ENCODE assay signal across 9 cellular contexts in genomic region chr3:102225407-102226132, GRCh38.
DNase-seq lines count a peak whose midpoint lies in the region; ATAC-seq and TF ChIP-seq lines count a peak whose summit lies in the region.
"Had no signal": no experiment of that assay in that cellular context is flagged by ENCODE, and none has a peak within 500 bp of the region (broad histone marks: within the 10 kb centered on the region; RNA-seq: fewer than 3 reads in every experiment).

No MANE protein-coding gene starts in this region.

- in situ Hi-C loops in astrocyte of the spinal cord (cut with HindIII; ENCODE audit: low sequenced_read_pairs): loop anchor here (10.0 kb wide), 1 partner anchor 421 kb away; no protein-coding TSS in a partner anchor

- no peak overlapping the region for H3K4me3 ChIP-seq in astrocyte of the spinal cord (ENCODE audit: low read depth, low read length)
- H3K4me3 ChIP-seq: BLaER1 had no signal

- DNase-seq in NCI-H510A treated with DMSO at 0.1 percent for 48 hours (lab: John Stamatoyannopoulos, UW) (peak; percentile 74), NCI-H510A (lab: John Stamatoyannopoulos, UW) (no peak), NCI-H345 (lab: John Stamatoyannopoulos, UW) (peak; percentile 46), astrocyte of the spinal cord (ENCODE audit: low read depth, low spot score) (peak; percentile 82), immature natural killer cell (peak in 2 of 3 donors; percentile 4 to 13)
- DNase-seq in stimulated activated naive CD8-positive, alpha-beta T cell treated with anti-CD3 and anti-CD28 coated beads, Interleukin-15, amount 100 ng/mL, for 72 hours: no peak
- no peak for DNase-seq in activated naive CD4-positive, alpha-beta T cell treated with anti-CD3 and anti-CD28 coated beads, Interleukin-2, amount 10 ng/mL, durations not matched to agents 7 days and 5 days

- H3K36me3 Mint-ChIP-seq in immature natural killer cell: no peaks in the 10 kb centered on the region
- peaks cover 2% of the 10 kb centered on the region for H3K36me3 Mint-ChIP-seq in activated naive CD4-positive, alpha-beta T cell treated with anti-CD3 and anti-CD28 coated beads, Interleukin-2, amount 10 ng/mL, durations not matched to agents 7 days and 5 days

- no peak overlapping the region for H3K27ac Mint-ChIP-seq in immature natural killer cell
- no peak overlapping the region for H3K27ac Mint-ChIP-seq in stimulated activated naive CD8-positive, alpha-beta T cell treated with anti-CD3 and anti-CD28 coated beads, Interleukin-15, amount 100 ng/mL, for 72 hours
- no peak overlapping the region for H3K27ac Mint-ChIP-seq in activated naive CD4-positive, alpha-beta T cell treated with anti-CD3 and anti-CD28 coated beads, Interleukin-2, amount 10 ng/mL, durations not matched to agents 7 days and 5 days

- peak; percentile 62 for ATAC-seq in HG02798 (IDR thresholded peaks at IDR 0.05; ENCODE audit: poor library complexity, unreplicated experiment)
- ATAC-seq in stimulated activated naive CD8-positive, alpha-beta T cell treated with anti-CD3 and anti-CD28 coated beads, Interleukin-15, amount 100 ng/mL, for 72 hours: peak; percentile 47

- H3K9me3 Mint-ChIP-seq in immature natural killer cell: no peaks in the 10 kb centered on the region
- H3K9me3 Mint-ChIP-seq in stimulated activated naive CD8-positive, alpha-beta T cell treated with anti-CD3 and anti-CD28 coated beads, Interleukin-15, amount 100 ng/mL, for 72 hours: no peaks in the 10 kb centered on the region
- no peaks in the 10 kb centered on the region for H3K9me3 Mint-ChIP-seq in activated naive CD4-positive, alpha-beta T cell treated with anti-CD3 and anti-CD28 coated beads, Interleukin-2, amount 10 ng/mL, durations not matched to agents 7 days and 5 days

- no peak overlapping the region for H3K4me3 Mint-ChIP-seq in immature natural killer cell
- no peak overlapping the region for H3K4me3 Mint-ChIP-seq in stimulated activated naive CD8-positive, alpha-beta T cell treated with anti-CD3 and anti-CD28 coated beads, Interleukin-15, amount 100 ng/mL, for 72 hours
- no peak overlapping the region for H3K4me3 Mint-ChIP-seq in activated naive CD4-positive, alpha-beta T cell treated with anti-CD3 and anti-CD28 coated beads, Interleukin-2, amount 10 ng/mL, durations not matched to agents 7 days and 5 days

- H3K27me3 Mint-ChIP-seq in immature natural killer cell (ENCODE audit: low read depth in 3 of 3): peaks cover 0 to 8% (median 0%) of the 10 kb centered on the region in 3 donors
- no peaks in the 10 kb centered on the region for H3K27me3 Mint-ChIP-seq in stimulated activated naive CD8-positive, alpha-beta T cell treated with anti-CD3 and anti-CD28 coated beads, Interleukin-15, amount 100 ng/mL, for 72 hours
- H3K27me3 Mint-ChIP-seq in activated naive CD4-positive, alpha-beta T cell treated with anti-CD3 and anti-CD28 coated beads, Interleukin-2, amount 10 ng/mL, durations not matched to agents 7 days and 5 days: peaks cover 5% of the 10 kb centered on the region

- peak; percentile 45 for TF ChIP-seq CTCF in astrocyte of the spinal cord (IDR thresholded peaks at IDR 0.05; ENCODE audit: low read depth, low read length)

- CTCF ChIA-PET in activated naive CD4-positive, alpha-beta T cell treated with anti-CD3 and anti-CD28 coated beads, Interleukin-2, amount 10 ng/mL, durations not matched to agents 7 days and 5 days (lab: Charles Lee): interaction anchor here (0.7 to 8.9 kb wide), 37 partner anchors 10 to 535 kb away, joined by 3 to 321 read pairs (median 4); partner anchors contain the start of gene NFKBIZ

- no peaks in the 10 kb centered on the region for H3K4me1 Mint-ChIP-seq in immature natural killer cell
- H3K4me1 Mint-ChIP-seq in stimulated activated naive CD8-positive, alpha-beta T cell treated with anti-CD3 and anti-CD28 coated beads, Interleukin-15, amount 100 ng/mL, for 72 hours: peaks cover 46% of the 10 kb centered on the region
- H3K4me1 Mint-ChIP-seq in activated naive CD4-positive, alpha-beta T cell treated with anti-CD3 and anti-CD28 coated beads, Interleukin-2, amount 10 ng/mL, durations not matched to agents 7 days and 5 days: peaks cover 43% of the 10 kb centered on the region

Comparison
In these comparisons a context has a peak if more than half of its experiments do, and no peak if none do; other contexts are left out.
1. DNase-seq: peak in NCI-H510A treated with DMSO at 0.1 percent for 48 hours (single experiment), NCI-H345 (single experiment), astrocyte of the spinal cord (single experiment) and immature natural killer cell (2 of 3); none in NCI-H510A (single experiment), stimulated activated naive CD8-positive, alpha-beta T cell treated with anti-CD3 and anti-CD28 coated beads, Interleukin-15, amount 100 ng/mL, for 72 hours (0 of 2) and activated naive CD4-positive, alpha-beta T cell treated with anti-CD3 and anti-CD28 coated beads, Interleukin-2, amount 10 ng/mL, durations not matched to agents 7 days and 5 days (single experiment).